Comparison of ENCODE assay signal across 1 cellular context in genomic region chr1:2133879-2134215, GRCh38.
TF ChIP-seq lines count a peak whose summit lies in the region.

No MANE protein-coding gene starts in this region.

TF ChIP-seq in H1, 55 proteins besides CTCF, POLR2A, EP300 and RAD21 (continued from another document):
- no peak for TF ChIP-seq SAP30 (IDR thresholded peaks at IDR 0.05; ENCODE audit: insufficient read depth, insufficient replicate concordance, low read length)
